In genomic region chr1:41161851-41162250, GRCh38 we compare ENCODE assay signal across 21 cellular contexts.
"Had no signal": no experiment of that assay in that cellular context is flagged by ENCODE, and none has a peak within 500 bp of the region (broad histone marks: within the 10 kb centered on the region; RNA-seq: fewer than 3 reads in every experiment).

No MANE protein-coding gene starts in this region.

- H3K9me3 ChIP-seq: esophagus muscularis mucosa, heart right ventricle, thyroid gland had no signal

- H2AFZ ChIP-seq: neural progenitor cell had no signal

- H3K9ac ChIP-seq: neural progenitor cell had no signal

- H3K27ac ChIP-seq: dorsolateral prefrontal cortex, esophagus muscularis mucosa, heart right ventricle, neural progenitor cell, skin epidermis, thyroid gland had no signal

- H3K27ac Mint-ChIP-seq: activated CD8-positive, alpha-beta T cell treated with anti-CD3 and anti-CD28 coated beads, Interleukin-2, amount 10 ng/mL, durations not matched to agents 7 days and 5 days; activated naive CD4-positive, alpha-beta T cell treated with anti-CD3 and anti-CD28 coated beads, Interleukin-2, amount 50 U/mL, for 72 hours; activated T-helper 17 cell treated with anti-CD3 and anti-CD28 coated beads, Interleukin-2, amount 50 U/mL, for 72 hours; brain; naive thymus-derived CD4-positive, alpha-beta T cell; neural progenitor cell; stimulated activated naive CD8-positive, alpha-beta T cell treated with anti-CD3 and anti-CD28 coated beads, Interleukin-15, Interleukin-2, amounts not matched to agents 100 ng/mL and 50 ng/mL, for 24 hours had no signal

- H3K4me3 ChIP-seq: dorsolateral prefrontal cortex, esophagus muscularis mucosa, heart right ventricle, lung, neural progenitor cell, skin epidermis, thyroid gland had no signal

- H3K9me3 Mint-ChIP-seq: activated T-helper 17 cell treated with anti-CD3 and anti-CD28 coated beads, Interleukin-2, amount 50 U/mL, for 72 hours; stimulated activated naive CD8-positive, alpha-beta T cell treated with anti-CD3 and anti-CD28 coated beads, Interleukin-15, Interleukin-2, amounts not matched to agents 100 ng/mL and 50 ng/mL, for 24 hours had no signal

- DNase-seq: activated CD4-positive, alpha-beta T cell treated with anti-CD3 and anti-CD28 coated beads for 1 hour; activated CD4-positive, alpha-beta T cell treated with anti-CD3 and anti-CD28 coated beads, Interleukin-2, amount 50 U/mL, for 1 hour; activated CD8-positive, alpha-beta T cell treated with anti-CD3 and anti-CD28 coated beads, Interleukin-2, amount 10 ng/mL, durations not matched to agents 7 days and 5 days; activated T-cell treated with anti-CD3 and anti-CD28 coated beads, Interleukin-2, amount 50 U/mL, for 1 hour; aorta; central memory CD4-positive, alpha-beta T cell; dorsolateral prefrontal cortex; heart right ventricle; naive thymus-derived CD4-positive, alpha-beta T cell; stimulated activated CD4-positive, alpha-beta T cell treated with anti-CD3 and anti-CD28 coated beads, Interleukin-1b, Interleukin-23, amount 100 ng/mL, for 48 hours; substantia nigra; T-helper 9 cell; thyroid gland had no signal

- H3K36me3 ChIP-seq: neural progenitor cell, thyroid gland had no signal

- H3K4me1 ChIP-seq: thyroid gland had no signal

- H3K4me1 Mint-ChIP-seq: activated T-helper 17 cell treated with anti-CD3 and anti-CD28 coated beads, Interleukin-2, amount 50 U/mL, for 72 hours; brain; neural progenitor cell had no signal

- ATAC-seq: activated CD8-positive, alpha-beta T cell treated with anti-CD3 and anti-CD28 coated beads, Interleukin-2, amount 10 ng/mL, durations not matched to agents 7 days and 5 days; activated naive CD4-positive, alpha-beta T cell treated with anti-CD3 and anti-CD28 coated beads, Interleukin-2, amount 50 U/mL, for 72 hours; activated T-helper 17 cell treated with anti-CD3 and anti-CD28 coated beads, Interleukin-2, amount 50 U/mL, for 72 hours; naive thymus-derived CD4-positive, alpha-beta T cell had no signal

- H3K27me3 ChIP-seq: dorsolateral prefrontal cortex, esophagus muscularis mucosa, heart right ventricle, neural progenitor cell, thyroid gland had no signal

- H3K27me3 Mint-ChIP-seq: activated T-helper 17 cell treated with anti-CD3 and anti-CD28 coated beads, Interleukin-2, amount 50 U/mL, for 72 hours; brain; naive thymus-derived CD4-positive, alpha-beta T cell; stimulated activated naive CD8-positive, alpha-beta T cell treated with anti-CD3 and anti-CD28 coated beads, Interleukin-15, Interleukin-2, amounts not matched to agents 100 ng/mL and 50 ng/mL, for 24 hours had no signal

- H3K4me2 ChIP-seq: neural progenitor cell had no signal

- H3K4me3 Mint-ChIP-seq: activated CD8-positive, alpha-beta T cell treated with anti-CD3 and anti-CD28 coated beads, Interleukin-2, amount 10 ng/mL, durations not matched to agents 7 days and 5 days; activated T-helper 17 cell treated with anti-CD3 and anti-CD28 coated beads, Interleukin-2, amount 50 U/mL, for 72 hours; brain; naive thymus-derived CD4-positive, alpha-beta T cell; neural progenitor cell; stimulated activated naive CD8-positive, alpha-beta T cell treated with anti-CD3 and anti-CD28 coated beads, Interleukin-15, Interleukin-2, amounts not matched to agents 100 ng/mL and 50 ng/mL, for 24 hours had no signal
